Comparison of ENCODE assay signal across 8 cellular contexts in genomic region chrX:119990995-119991787, GRCh38. TPM values are rescaled to one million over a fixed set of nuclear protein-coding genes. Genes with fewer than 3 reads are reported as not detected.
A peak's percentile ranks its signal among the peaks of the same experiment; 100 is the strongest.
DNase-seq lines count a peak whose midpoint lies in the region; ATAC-seq and TF ChIP-seq lines count a peak whose summit lies in the region.

No MANE protein-coding gene starts in this region.

- no peaks in the 10 kb centered on the region for H3K9me3 ChIP-seq in Peyer's patch
- no peaks in the 10 kb centered on the region for H3K9me3 ChIP-seq in prostate gland
- H3K9me3 ChIP-seq in testis, result no peaks in the 10 kb centered on the region

- peak overlapping the region in 3 of 4 donors; percentile 18 to 24 (median 19) for H3K4me3 ChIP-seq in Peyer's patch
- peak overlapping the region; percentile 23 for H3K4me3 ChIP-seq in skeletal muscle cell (ENCODE audit: low read depth, low read length)
- no peak overlapping the region for H3K4me3 ChIP-seq in prostate gland
- peak overlapping the region in 1 of 2 donors; percentile 5 for H3K4me3 ChIP-seq in testis

- H3K4me1 ChIP-seq in Peyer's patch (peaks cover 0 to 6% (median 3%) of the 10 kb centered on the region in 4 donors), foreskin keratinocyte (no peaks in the 10 kb centered on the region), prostate gland (replicated peaks) (no peaks in the 10 kb centered on the region), testis (no peaks in the 10 kb centered on the region)

- DNase-seq in NCI-H748 (lab: John Stamatoyannopoulos, UW; ENCODE audit: unreplicated experiment) (peak; percentile 42), NCI-H748 treated with DMSO at 0.1 percent for 48 hours (lab: John Stamatoyannopoulos, UW) (no peak), Peyer's patch (no peak), foreskin keratinocyte (no peak), skeletal muscle cell (ENCODE audit: low read depth) (no peak), prostate gland (ENCODE audit: low spot score) (no peak), NCI-H774 (lab: John Stamatoyannopoulos, UW) (no peak), testis (no peak)

- no peaks in the 10 kb centered on the region for H3K36me3 ChIP-seq in Peyer's patch
- no peaks in the 10 kb centered on the region for H3K36me3 ChIP-seq in prostate gland
- no peaks in the 10 kb centered on the region for H3K36me3 ChIP-seq in testis (ENCODE audit: low read depth, missing control alignments)

- intact Hi-C loops in prostate gland (cut with DNase I), result no loop called here
- intact Hi-C loops in testis (cut with DNase I; ENCODE audit: low total_unique reads), result no loop called here

- 5% methylated on average over 30 of the region's 48 CpGs for WGBS in prostate gland
- WGBS in testis, 2 donors, result 0 to 5% methylated on average over 19 to 27 of the region's 48 CpGs

- TF ChIP-seq CTCF in Peyer's patch (IDR thresholded peaks at IDR 0.05) (no peak), foreskin keratinocyte (conservative IDR thresholded peaks at IDR 0.05) (no peak), prostate gland (IDR thresholded peaks at IDR 0.05) (no peak), testis (IDR thresholded peaks at IDR 0.05) (no peak)

- H3K27ac ChIP-seq in Peyer's patch (no peak overlapping the region), foreskin keratinocyte (no peak overlapping the region), prostate gland (no peak overlapping the region), testis (no peak overlapping the region)

- H3K27me3 ChIP-seq in Peyer's patch (peaks cover 0 to 6% of the 10 kb centered on the region in 2 donors), foreskin keratinocyte (peaks cover 68% of the 10 kb centered on the region), prostate gland (replicated peaks; ENCODE audit: insufficient read depth) (no peaks in the 10 kb centered on the region), testis (no peaks in the 10 kb centered on the region)

- peak; percentile 31 for ATAC-seq in foreskin keratinocyte

- TF ChIP-seq POLR2A in Peyer's patch (IDR thresholded peaks at IDR 0.05) (no peak), prostate gland (IDR thresholded peaks at IDR 0.05) (no peak), testis (IDR thresholded peaks at IDR 0.05) (no peak)

RNA-seq across cellular contexts. Expression of gene NKAP, which starts 47.6 kb away (rescaled TPM):
- total RNA-seq in Peyer's patch (10 to 100 TPM in 2 of 4 donors, 1 to 10 TPM in 2; 4.1 to 10.5 (median 7.7) TPM), foreskin keratinocyte (5.2 and 5.3 TPM in 2 replicates), prostate gland (10 to 100 TPM in 1 of 2 donors, 1 to 10 TPM in 1; 6.4 to 12.0 TPM), testis (10 to 100 TPM; 16.3 to 16.7 TPM)
- polyA plus RNA-seq in foreskin keratinocyte (8.0 and 8.9 TPM in 2 replicates), testis (ENCODE audit: insufficient read depth, low read depth, low replicate concordance) (4.6 TPM)

Comparison
In these comparisons a context has a peak if more than half of its experiments do, and no peak if none do; other contexts are left out.
1. H3K4me3 ChIP-seq: peak in Peyer's patch (3 of 4) and skeletal muscle cell (single experiment); none in prostate gland (0 of 2).